Comparison of ENCODE assay signal across 1 cellular context in genomic region chr10:50658165-50658564, GRCh38.
TF ChIP-seq lines count a peak whose summit lies in the region.

No MANE protein-coding gene starts in this region.

TF ChIP-seq in GM12878, 131 proteins besides CTCF, POLR2A, EP300 and RAD21:
- no peak for TF ChIP-seq TCF7 (IDR thresholded peaks at IDR 0.05; ENCODE audit: borderline replicate concordance)
- no peak for TF ChIP-seq IRF4 (IDR thresholded peaks at IDR 0.05; ENCODE audit: low read depth, low read length)
- no peak for TF ChIP-seq RELB (IDR thresholded peaks at IDR 0.05; ENCODE audit: low read depth)
- no peak for TF ChIP-seq POU2F2 (IDR thresholded peaks at IDR 0.05; ENCODE audit: borderline replicate concordance, low read depth, low read length)
- TF ChIP-seq ESRRA (IDR thresholded peaks at IDR 0.05; ENCODE audit: low read length): no peak
- TF ChIP-seq FOXM1 (IDR thresholded peaks at IDR 0.05; ENCODE audit: low read depth, low read length): no peak
- no peak for TF ChIP-seq SREBF1 (IDR thresholded peaks at IDR 0.05; ENCODE audit: low read length)
- no peak for TF ChIP-seq MAX (IDR thresholded peaks at IDR 0.05; ENCODE audit: low read depth, low read length)
- TF ChIP-seq KLF5 (IDR thresholded peaks at IDR 0.05; ENCODE audit: partially characterized antibody): no peak
- TF ChIP-seq, protein P1, sequence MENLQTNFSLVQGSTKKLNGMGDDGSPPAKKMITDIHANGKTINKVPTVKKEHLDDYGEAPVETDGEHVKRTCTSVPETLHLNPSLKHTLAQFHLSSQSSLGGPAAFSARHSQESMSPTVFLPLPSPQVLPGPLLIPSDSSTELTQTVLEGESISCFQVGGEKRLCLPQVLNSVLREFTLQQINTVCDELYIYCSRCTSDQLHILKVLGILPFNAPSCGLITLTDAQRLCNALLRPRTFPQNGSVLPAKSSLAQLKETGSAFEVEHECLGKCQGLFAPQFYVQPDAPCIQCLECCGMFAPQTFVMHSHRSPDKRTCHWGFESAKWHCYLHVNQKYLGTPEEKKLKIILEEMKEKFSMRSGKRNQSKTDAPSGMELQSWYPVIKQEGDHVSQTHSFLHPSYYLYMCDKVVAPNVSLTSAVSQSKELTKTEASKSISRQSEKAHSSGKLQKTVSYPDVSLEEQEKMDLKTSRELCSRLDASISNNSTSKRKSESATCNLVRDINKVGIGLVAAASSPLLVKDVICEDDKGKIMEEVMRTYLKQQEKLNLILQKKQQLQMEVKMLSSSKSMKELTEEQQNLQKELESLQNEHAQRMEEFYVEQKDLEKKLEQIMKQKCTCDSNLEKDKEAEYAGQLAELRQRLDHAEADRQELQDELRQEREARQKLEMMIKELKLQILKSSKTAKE (IDR thresholded peaks at IDR 0.05; ENCODE audit: low read depth, poor library complexity, severe bottlenecking): no peak
